9 cellular contexts compared by ENCODE assay signal in genomic region chr1:228407118-228408040, GRCh38. TPM values are rescaled to one million over a fixed set of nuclear protein-coding genes. Genes with fewer than 3 reads are reported as not detected.
A peak's percentile ranks its signal among the peaks of the same experiment; 100 is the strongest.
DNase-seq lines count a peak whose midpoint lies in the region; TF ChIP-seq lines count a peak whose summit lies in the region.
"Had no signal": no experiment of that assay in that cellular context is flagged by ENCODE, and none has a peak within 500 bp of the region (broad histone marks: within the 10 kb centered on the region; RNA-seq: fewer than 3 reads in every experiment).

No MANE protein-coding gene starts in this region.

- peaks cover 0 to 5% of the 10 kb centered on the region in 2 donors for H3K27me3 Mint-ChIP-seq in CD8-positive, alpha-beta memory T cell

- H3K79me2 ChIP-seq in KMS-11 (ENCODE audit: insufficient read depth, low read depth), result peaks cover 38% of the 10 kb centered on the region

- no peaks in the 10 kb centered on the region for H3K9me3 Mint-ChIP-seq in CD8-positive, alpha-beta memory T cell

- H3K4me1 Mint-ChIP-seq in CD8-positive, alpha-beta memory T cell, result peaks cover 43 to 64% (median 54%) of the 10 kb centered on the region in 3 donors

- TF ChIP-seq CTCF in KMS-11 (conservative IDR thresholded peaks at IDR 0.05; ENCODE audit: low read depth, low read length), result no peak
- no peak for TF ChIP-seq CTCF in neutrophil (IDR thresholded peaks at IDR 0.05)

- peak overlapping the region; percentile 63 to 88 (median 84) for H3K27ac Mint-ChIP-seq in CD8-positive, alpha-beta memory T cell

- CTCF ChIA-PET in CD8-positive, alpha-beta memory T cell (lab: Charles Lee), result interaction anchor here (0.6 to 2.5 kb wide), 5 partner anchors 15 to 277 kb away, joined by 3 to 9 read pairs (median 3); no protein-coding TSS in a partner anchor

- peaks cover 3% of the 10 kb centered on the region for H4K20me1 ChIP-seq in KMS-11 (ENCODE audit: insufficient read depth)

- peak overlapping the region; percentile 51 for H3K27ac ChIP-seq in CD8-positive, alpha-beta memory T cell (ENCODE audit: low read depth, low read length)
- H3K27ac ChIP-seq in KMS-11 (no peak overlapping the region), neutrophil (peak overlapping the region; percentile 92)
- H3K27ac ChIP-seq in effector memory CD4-positive, alpha-beta T cell (ENCODE audit: insufficient read depth, low read length, poor library complexity, severe bottlenecking), result peak overlapping the region; percentile 65

- peaks cover 50% of the 10 kb centered on the region for H3K4me1 ChIP-seq in CD8-positive, alpha-beta memory T cell (ENCODE audit: insufficient read depth, low read length)
- peaks cover 23% of the 10 kb centered on the region for H3K4me1 ChIP-seq in KMS-11 (ENCODE audit: low read depth, poor library complexity, severe bottlenecking)
- peaks cover 26% of the 10 kb centered on the region for H3K4me1 ChIP-seq in effector memory CD4-positive, alpha-beta T cell (ENCODE audit: control insufficient read depth, insufficient read depth, low read length, poor library complexity, severe bottlenecking)
- H3K4me1 ChIP-seq in neutrophil (ENCODE audit: control insufficient read depth in 1 of 2, insufficient read depth in 1 of 2, low read depth in 1 of 2, low read length in 1 of 2), result peaks cover 29 to 33% of the 10 kb centered on the region in 2 experiments

- peaks cover 7% of the 10 kb centered on the region for H3K36me3 ChIP-seq in CD8-positive, alpha-beta memory T cell (ENCODE audit: insufficient read depth, low read length)
- H3K36me3 ChIP-seq in KMS-11 (ENCODE audit: insufficient read depth) (no peaks in the 10 kb centered on the region; the same call in 1 of the 2 replicates), neutrophil (peaks cover 33% of the 10 kb centered on the region)
- H3K36me3 ChIP-seq in effector memory CD4-positive, alpha-beta T cell (ENCODE audit: control insufficient read depth, insufficient read depth, low read length), result peaks cover 8% of the 10 kb centered on the region

- H3K9ac ChIP-seq in KMS-11, result peak overlapping the region; percentile 36; the same call in 1 of the 2 replicates

- H3K27me3 ChIP-seq in CD8-positive, alpha-beta memory T cell (ENCODE audit: insufficient read depth, low read length, poor library complexity, severe bottlenecking), result no peaks in the 10 kb centered on the region
- H3K27me3 ChIP-seq in KMS-11 (ENCODE audit: insufficient read depth, low read depth) (no peaks in the 10 kb centered on the region), neutrophil (no peaks in the 10 kb centered on the region)
- H3K27me3 ChIP-seq in effector memory CD4-positive, alpha-beta T cell (replicated peaks; ENCODE audit: control insufficient read depth, insufficient read depth, low read length, poor library complexity, severe bottlenecking), result no peaks in the 10 kb centered on the region

- peak overlapping the region; percentile 90 for H3K4me2 ChIP-seq in KMS-11

- peaks cover 0 to 37% (median 0%) of the 10 kb centered on the region in 3 donors for H3K36me3 Mint-ChIP-seq in CD8-positive, alpha-beta memory T cell

- no peaks in the 10 kb centered on the region for H3K9me3 ChIP-seq in CD8-positive, alpha-beta memory T cell (ENCODE audit: low read length)
- H3K9me3 ChIP-seq in effector memory CD4-positive, alpha-beta T cell (ENCODE audit: control insufficient read depth, low read length), result no peaks in the 10 kb centered on the region
- no peaks in the 10 kb centered on the region for H3K9me3 ChIP-seq in neutrophil

- peak overlapping the region; percentile 64 for H2AFZ ChIP-seq in KMS-11 (ENCODE audit: low read depth)

- no peak for DNase-seq in CD8-positive, alpha-beta memory T cell
- DNase-seq in effector memory CD4-positive, alpha-beta T cell, result no peak
- no peak for DNase-seq in OCI-M1 (lab: John Stamatoyannopoulos, UW)
- DNase-seq in AG20443 (ENCODE audit: low spot score), result no peak
- DNase-seq in NCI-H2081 treated with DMSO at 0.1 percent for 48 hours (lab: John Stamatoyannopoulos, UW), result no peak
- no peak for DNase-seq in Kasumi-1 (lab: John Stamatoyannopoulos, UW)

- POLR2A ChIA-PET in CD8-positive, alpha-beta memory T cell (lab: Charles Lee), result interaction anchor here (0.6 to 2.2 kb wide), 12 partner anchors 11 to 844 kb away, joined by 3 to 28 read pairs (median 7); partner anchors contain the start of genes IBA57, MRPL55, RNF187 and ZNF678

- peak overlapping the region; percentile 70 for H3K4me3 ChIP-seq in CD8-positive, alpha-beta memory T cell (ENCODE audit: low read length)
- H3K4me3 ChIP-seq in KMS-11 (IDR thresholded peaks at IDR 0.05; ENCODE audit: insufficient read depth, low read depth, low read length) (peak overlapping the region; percentile 75), neutrophil (ENCODE audit: low read depth in 1 of 2, low read length in 1 of 2) (peak overlapping the region; percentile 84 to 91)
- peak overlapping the region; percentile 90 for H3K4me3 ChIP-seq in effector memory CD4-positive, alpha-beta T cell (ENCODE audit: insufficient read depth, low read depth, low read length, poor library complexity, severe bottlenecking)

- peak overlapping the region; percentile 79 to 93 (median 89) for H3K4me3 Mint-ChIP-seq in CD8-positive, alpha-beta memory T cell

RNA-seq across cellular contexts. Expression of gene TRIM11, which starts 0.7 kb away (rescaled TPM):
- total RNA-seq in CD8-positive, alpha-beta memory T cell, result 10 to 100 TPM; 38.3 to 38.8 TPM
- 21.5 TPM for polyA plus RNA-seq in CD8-positive, alpha-beta memory T cell

RNA-seq across cellular contexts. Expression of gene TRIM17, which starts 9.3 kb away (rescaled TPM):
- 1 to 10 TPM; 1.8 to 2.1 TPM for total RNA-seq in CD8-positive, alpha-beta memory T cell
- polyA plus RNA-seq in CD8-positive, alpha-beta memory T cell, result 0.60 TPM
- total RNA-seq: M059J had no signal
